In the genomic region with DNA sequence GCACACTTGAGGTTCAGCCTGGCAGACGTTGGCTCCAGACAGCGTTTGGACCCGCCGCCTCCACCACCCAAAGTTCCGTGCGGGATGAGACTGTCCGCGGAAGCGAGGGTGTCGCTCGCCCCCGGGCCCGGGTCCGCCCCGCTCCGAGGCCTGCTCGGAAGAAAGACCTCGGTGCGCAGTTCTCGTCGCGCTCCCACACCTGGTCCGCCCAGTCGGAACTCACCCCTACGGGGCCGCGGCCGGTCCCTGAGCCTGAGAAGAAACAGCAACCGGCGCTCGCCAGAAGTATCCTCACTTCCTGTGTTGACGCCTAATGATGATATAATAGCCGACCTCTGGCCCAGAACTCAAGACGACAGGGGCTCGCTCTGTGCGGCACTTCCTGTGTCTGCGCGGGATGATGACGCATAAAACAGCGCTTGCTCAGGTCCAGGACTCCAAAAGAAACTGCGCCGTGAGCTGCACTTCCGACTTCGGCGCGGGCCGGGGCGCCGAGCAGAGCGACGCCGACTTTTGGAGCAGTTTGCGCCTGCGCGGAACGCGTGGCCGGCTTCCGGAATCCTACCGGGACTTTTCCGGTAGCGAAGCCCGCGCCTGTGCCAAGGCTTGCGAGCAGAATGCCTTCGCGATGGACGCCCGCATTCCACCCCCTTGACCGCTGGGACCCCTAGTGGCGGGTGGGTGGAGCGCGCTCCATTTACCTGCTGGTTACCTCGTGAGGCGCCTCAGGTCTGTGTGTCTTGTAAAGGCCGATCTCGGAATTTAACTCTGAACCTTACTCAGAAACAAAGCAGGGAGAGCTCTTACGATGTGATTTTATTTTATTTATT, we compare ENCODE assay signal across 8 cellular contexts. TPM values are rescaled to one million over a fixed set of nuclear protein-coding genes. Genes with fewer than 3 reads are reported as not detected.
A peak's percentile ranks its signal among the peaks of the same experiment; 100 is the strongest.
DNase-seq lines count a peak whose midpoint lies in the region; ATAC-seq lines count a peak whose summit lies in the region.

TSS of gene CDK11A (minus strand) at position 323 of the 830 bp plus-strand sequence. CDS start 1,539 bp downstream, outside the sequence.

- peak; percentile 96 to 97 for DNase-seq in AML-193 (lab: John Stamatoyannopoulos, UW)
- DNase-seq in NCI-H510A (lab: John Stamatoyannopoulos, UW), result peak; percentile 100
- peak; percentile 99 for DNase-seq in activated CD4-positive, alpha-beta T cell treated with anti-CD3 and anti-CD28 coated beads for 1 hour
- peak; percentile 97 for DNase-seq in cerebellum (ENCODE audit: low spot score)
- peak; percentile 95 for DNase-seq in kidney glomerular epithelial cell (lab: John Stamatoyannopoulos, UW)
- peak; percentile 82 to 95 for DNase-seq in stimulated activated CD4-positive, alpha-beta T cell treated with anti-CD3 and anti-CD28 coated beads, Interleukin-1b, Interleukin-23, amount 100 ng/mL, for 1 hour (ENCODE audit: low read depth in 2 of 2)

- ATAC-seq in GM19035 (IDR thresholded peaks at IDR 0.05; ENCODE audit: unreplicated experiment) (peak; percentile 93), HG03378 (IDR thresholded peaks at IDR 0.05; ENCODE audit: unreplicated experiment) (peak; percentile 89)

RNA-seq across cellular contexts. Expression of gene CDK11A, which starts in this region (rescaled TPM):
- 12.8 TPM for total RNA-seq in cerebellum

Comparison
In these comparisons a context has a peak if more than half of its experiments do, and no peak if none do; other contexts are left out.
1. Peak in every context shown above with its lines: DNase-seq and ATAC-seq.